In genomic region chr4:108694423-108694822, GRCh38 we compare ENCODE assay signal across 31 cellular contexts.
"Had no signal": no experiment of that assay in that cellular context is flagged by ENCODE, and none has a peak within 500 bp of the region (broad histone marks: within the 10 kb centered on the region; RNA-seq: fewer than 3 reads in every experiment).

No MANE protein-coding gene starts in this region.

- H3K27ac ChIP-seq: adrenal gland, body of pancreas, brain microvascular endothelial cell, breast epithelium, VCaP had no signal

- H3K4me1 ChIP-seq: adrenal gland, body of pancreas, breast epithelium had no signal

- H3K9me3 ChIP-seq: adrenal gland, body of pancreas, breast epithelium had no signal

- H3K4me3 ChIP-seq: adrenal gland, body of pancreas, breast epithelium had no signal

- FAIRE-seq: astrocyte, colon, TTC549 had no signal

- H3K36me3 ChIP-seq: adrenal gland, brain microvascular endothelial cell, breast epithelium had no signal

- ATAC-seq: activated CD8-positive, alpha-beta memory T cell treated with anti-CD3 and anti-CD28 coated beads, Interleukin-2, amount 10 ng/mL, durations not matched to agents 7 days and 5 days; activated CD8-positive, alpha-beta T cell treated with anti-CD3 and anti-CD28 coated beads, Interleukin-2, amount 10 ng/mL, durations not matched to agents 7 days and 5 days; activated naive CD8-positive, alpha-beta T cell treated with anti-CD3 and anti-CD28 coated beads, Interleukin-2, amount 50 U/mL, for 24 hours; body of pancreas had no signal

- H3K27me3 ChIP-seq: adrenal gland, body of pancreas, brain microvascular endothelial cell, breast epithelium had no signal

- DNase-seq: activated B cell treated with CpG ODN at 0.5 μM for 24 hours; activated CD4-positive, alpha-beta memory T cell treated with anti-CD3 and anti-CD28 coated beads, Interleukin-2, amount 10 ng/mL, durations not matched to agents 7 days and 5 days; activated CD4-positive, alpha-beta T cell treated with anti-CD3 and anti-CD28 coated beads for 48 hours; activated CD4-positive, alpha-beta T cell treated with anti-CD3 and anti-CD28 coated beads, Interleukin-2, amount 10 ng/mL, durations not matched to agents 7 days and 5 days; activated CD4-positive, alpha-beta T cell treated with anti-CD3 and anti-CD28 coated beads, Interleukin-2, amount 50 U/mL, for 48 hours; activated CD4-positive, CD25-positive, alpha-beta regulatory T cell treated with anti-CD3 and anti-CD28 coated beads, Interleukin-2, amount 50 U/mL, for 72 hours; activated CD8-positive, alpha-beta memory T cell treated with anti-CD3 and anti-CD28 coated beads for 24 hours; activated CD8-positive, alpha-beta memory T cell treated with anti-CD3 and anti-CD28 coated beads, Interleukin-2, amount 10 ng/mL, durations not matched to agents 7 days and 5 days; activated CD8-positive, alpha-beta memory T cell treated with anti-CD3 and anti-CD28 coated beads, Interleukin-2, amount 50 U/mL, for 48 hours; activated CD8-positive, alpha-beta T cell treated with anti-CD3 and anti-CD28 coated beads, Interleukin-2, amount 10 ng/mL, durations not matched to agents 7 days and 5 days; activated effector memory CD4-positive, alpha-beta T cell treated with Interleukin-2 at 50 U/mL for 16 hours; activated gamma-delta T cell; activated naive CD4-positive, alpha-beta T cell treated with anti-CD3 and anti-CD28 coated beads, Interleukin-2, amount 10 ng/mL, durations not matched to agents 7 days and 5 days; activated naive CD4-positive, alpha-beta T cell treated with Interleukin-2 at 50 U/mL for 16 hours; activated naive CD8-positive, alpha-beta T cell treated with anti-CD3 and anti-CD28 coated beads, Interleukin-2, amount 10 ng/mL, durations not matched to agents 7 days and 5 days; activated naive CD8-positive, alpha-beta T cell treated with anti-CD3 and anti-CD28 coated beads, Interleukin-2, amount 50 U/mL, for 24 hours; activated T-cell treated with anti-CD3 and anti-CD28 coated beads, Interleukin-2, amount 50 U/mL, for 24 hours; activated T-cell treated with anti-CD3 and anti-CD28 coated beads, Interleukin-2, amount 50 U/mL, for 48 hours; adrenal gland; amniotic stem cell; aorta; body of pancreas; brain microvascular endothelial cell; central memory CD4-positive, alpha-beta T cell; T-helper 2 cell; T-helper 9 cell had no signal
